In genomic region chr10:77416327-77417135, GRCh38 we compare ENCODE assay signal across 1 cellular context.
TF ChIP-seq lines count a peak whose summit lies in the region.

No MANE protein-coding gene starts in this region.

TF ChIP-seq in A549, 52 proteins besides CTCF, POLR2A, EP300 and RAD21 (continued from another document):
- TF ChIP-seq REST (IDR thresholded peaks at IDR 0.05): no peak
- TF ChIP-seq KDM1A (IDR thresholded peaks at IDR 0.05; ENCODE audit: low read depth): no peak
- peak; percentile 49; the same call in 1 of the 2 replicates for TF ChIP-seq ATOH8 (CRISPR knock-in tag; IDR thresholded peaks at IDR 0.05; ENCODE audit: low read depth)
- no peak for TF ChIP-seq ESRRA (IDR thresholded peaks at IDR 0.05; ENCODE audit: borderline replicate concordance, low read length)
- no peak for TF ChIP-seq CBX8 (IDR thresholded peaks at IDR 0.05)
- no peak for TF ChIP-seq CBX2 (IDR thresholded peaks at IDR 0.05; ENCODE audit: borderline replicate concordance, low read depth)
- no peak for TF ChIP-seq CHD4 (IDR thresholded peaks at IDR 0.05; ENCODE audit: borderline replicate concordance)
- TF ChIP-seq ZNF302 (CRISPR knock-in tag; IDR thresholded peaks at IDR 0.05): no peak
- no peak for TF ChIP-seq HEYL (CRISPR knock-in tag; IDR thresholded peaks at IDR 0.05)
- TF ChIP-seq FOXS1 (CRISPR knock-in tag; IDR thresholded peaks at IDR 0.05): no peak
- TF ChIP-seq, protein P1, sequence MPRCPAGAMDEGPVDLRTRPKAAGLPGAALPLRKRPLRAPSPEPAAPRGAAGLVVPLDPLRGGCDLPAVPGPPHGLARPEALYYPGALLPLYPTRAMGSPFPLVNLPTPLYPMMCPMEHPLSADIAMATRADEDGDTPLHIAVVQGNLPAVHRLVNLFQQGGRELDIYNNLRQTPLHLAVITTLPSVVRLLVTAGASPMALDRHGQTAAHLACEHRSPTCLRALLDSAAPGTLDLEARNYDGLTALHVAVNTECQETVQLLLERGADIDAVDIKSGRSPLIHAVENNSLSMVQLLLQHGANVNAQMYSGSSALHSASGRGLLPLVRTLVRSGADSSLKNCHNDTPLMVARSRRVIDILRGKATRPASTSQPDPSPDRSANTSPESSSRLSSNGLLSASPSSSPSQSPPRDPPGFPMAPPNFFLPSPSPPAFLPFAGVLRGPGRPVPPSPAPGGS (IDR thresholded peaks at IDR 0.05): no peak
- TF ChIP-seq SREBF2 (IDR thresholded peaks at IDR 0.05): no peak
- 0 out of 2 replicates have a peak, but pooled peaks have one; percentile 30 for TF ChIP-seq HOXB5 (CRISPR knock-in tag; IDR thresholded peaks at IDR 0.05)
- TF ChIP-seq JUN (IDR thresholded peaks at IDR 0.05): no peak
- TF ChIP-seq HOXB13 (CRISPR knock-in tag; IDR thresholded peaks at IDR 0.05; ENCODE audit: low read depth): no peak
- TF ChIP-seq NR3C1 (IDR thresholded peaks at IDR 0.05): no peak
- no peak for TF ChIP-seq HDAC2 (IDR thresholded peaks at IDR 0.05)
- no peak for TF ChIP-seq SMC3 (IDR thresholded peaks at IDR 0.05)
- no peak for TF ChIP-seq TFCP2L1 (CRISPR knock-in tag; IDR thresholded peaks at IDR 0.05)
- TF ChIP-seq, protein P2, sequence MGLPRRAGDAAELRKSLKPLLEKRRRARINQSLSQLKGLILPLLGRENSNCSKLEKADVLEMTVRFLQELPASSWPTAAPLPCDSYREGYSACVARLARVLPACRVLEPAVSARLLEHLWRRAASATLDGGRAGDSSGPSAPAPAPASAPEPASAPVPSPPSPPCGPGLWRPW (IDR thresholded peaks at IDR 0.05): no peak
- no peak for TF ChIP-seq ZC3H11A (IDR thresholded peaks at IDR 0.05)
- TF ChIP-seq JUNB (IDR thresholded peaks at IDR 0.05): peak; percentile 60
- TF ChIP-seq ZSCAN20 (CRISPR knock-in tag; IDR thresholded peaks at IDR 0.05): no peak
- TF ChIP-seq CHD2 (IDR thresholded peaks at IDR 0.05; ENCODE audit: low read length, partially characterized antibody): no peak
- TF ChIP-seq MYC (IDR thresholded peaks at IDR 0.05; ENCODE audit: borderline replicate concordance, low read length): no peak
- no peak for TF ChIP-seq NPAS2 (CRISPR knock-in tag; IDR thresholded peaks at IDR 0.05; ENCODE audit: borderline replicate concordance)
- TF ChIP-seq GATA3 (IDR thresholded peaks at IDR 0.05; ENCODE audit: borderline replicate concordance): peak; percentile 49; the same call in 1 of the 2 replicates
